In the genomic region with DNA sequence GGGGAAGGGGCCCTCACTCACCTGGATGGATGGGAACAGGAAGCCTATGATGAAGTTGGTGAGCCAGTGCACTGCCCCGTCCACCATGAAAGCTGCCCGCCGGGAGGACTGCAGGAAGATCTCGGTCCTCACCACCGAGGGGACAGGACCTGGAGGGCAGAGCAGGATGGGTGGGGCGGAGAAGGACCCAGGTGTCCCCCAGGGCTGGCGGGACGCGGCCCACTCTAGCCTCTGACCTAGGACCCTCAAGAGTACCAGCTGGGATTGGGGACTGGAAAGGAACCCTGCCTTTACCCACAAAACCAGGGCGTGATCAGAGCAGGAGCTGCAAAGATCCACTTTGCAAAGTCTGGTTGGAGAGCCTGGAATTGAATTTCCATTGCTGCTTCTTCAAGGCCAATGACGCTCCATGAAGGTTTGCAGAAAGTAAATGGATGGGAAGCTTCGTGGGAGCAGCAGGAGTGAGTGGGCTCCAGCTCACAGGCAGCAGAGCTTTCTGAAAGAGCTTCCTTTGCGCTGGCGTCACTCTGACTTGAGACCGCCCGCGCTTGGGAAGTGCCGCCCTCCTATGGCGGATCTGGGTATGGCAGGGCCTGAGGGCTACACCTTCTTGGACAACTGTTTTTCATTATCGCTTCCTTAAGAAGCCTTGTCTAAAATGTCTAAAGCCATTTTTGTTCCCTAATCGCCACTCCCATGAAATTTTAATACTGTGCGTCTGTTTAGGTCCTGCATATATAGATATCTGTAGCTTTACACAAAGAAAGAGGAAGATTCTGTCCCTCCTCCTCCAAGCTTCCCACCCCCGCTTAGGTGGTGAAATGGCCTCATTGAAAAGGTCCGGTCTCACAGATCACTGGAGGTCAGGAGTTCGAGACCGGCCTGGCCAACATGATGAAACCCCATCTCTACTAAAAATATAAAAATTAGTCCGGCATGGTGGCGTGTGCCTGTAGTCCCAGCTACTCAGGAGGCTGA, we compare ENCODE assay signal across 8 cellular contexts. TPM values are rescaled to one million over a fixed set of nuclear protein-coding genes. Genes with fewer than 3 reads are reported as not detected.
DNase-seq lines count a peak whose midpoint lies in the region; ATAC-seq, FAIRE-seq and TF ChIP-seq lines count a peak whose summit lies in the region.

No MANE protein-coding gene starts in this region.

- POLR2A ChIA-PET in RWPE1 (lab: Yijun Ruan, JAX; ENCODE audit: low non-redundant PET) = no interaction called here

- TF ChIP-seq EP300 in suprapubic skin (IDR thresholded peaks at IDR 0.05) = no peak

- H3K27ac Mint-ChIP-seq in activated T-helper 2 cell treated with anti-CD3 and anti-CD28 coated beads, Interferon-gamma antibody, Interleukin-2, Interleukin-4, amounts not matched to agents 10 μg/mL and 5 μg/mL and 100 μg/mL, durations not matched to agents 14 hours and 24 hours and 36 hours = no peak overlapping the region

- H3K9me3 Mint-ChIP-seq in activated T-helper 2 cell treated with anti-CD3 and anti-CD28 coated beads, Interferon-gamma antibody, Interleukin-2, Interleukin-4, amounts not matched to agents 10 μg/mL and 5 μg/mL and 100 μg/mL, durations not matched to agents 14 hours and 24 hours and 36 hours = no peaks in the 10 kb centered on the region

- no peaks in the 10 kb centered on the region for H3K36me3 ChIP-seq in suprapubic skin

- CTCF ChIA-PET in RWPE1 (lab: Yijun Ruan, JAX) = interaction anchor here (0.6 to 2.0 kb wide), 15 partner anchors 9 to 1378 kb away, joined by 3 to 12 read pairs (median 4); a partner anchor contains a TSS

- H3K4me1 Mint-ChIP-seq in activated T-helper 2 cell treated with anti-CD3 and anti-CD28 coated beads, Interferon-gamma antibody, Interleukin-2, Interleukin-4, amounts not matched to agents 10 μg/mL and 5 μg/mL and 100 μg/mL, durations not matched to agents 14 hours and 24 hours and 36 hours (ENCODE audit: low read depth) = peaks cover 2% of the 10 kb centered on the region

- DNase-seq in D721Med (ENCODE audit: insufficient read length, low spot score) = peak; percentile 52
- peak; percentile 64 for DNase-seq in RWPE1 (ENCODE audit: low spot score)
- peak; percentile 75 for DNase-seq in activated T-helper 2 cell treated with anti-CD3 and anti-CD28 coated beads, Interferon-gamma antibody, Interleukin-2, Interleukin-4, amounts not matched to agents 10 μg/mL and 5 μg/mL and 100 μg/mL, durations not matched to agents 14 hours and 24 hours and 36 hours (ENCODE audit: low spot score)
- peak; percentile 74 to 88 for DNase-seq in foreskin fibroblast
- DNase-seq in omental fat pad (ENCODE audit: low spot score) = peak; percentile 84
- DNase-seq in suprapubic skin (ENCODE audit: low spot score in 2 of 2) = no peak

- no peaks in the 10 kb centered on the region for H3K9me3 ChIP-seq in suprapubic skin

- TF ChIP-seq CTCF in D721Med (IDR thresholded peaks at IDR 0.05; ENCODE audit: insufficient read depth, missing control alignments) (peak; percentile 85), RWPE1 (conservative IDR thresholded peaks at IDR 0.05; ENCODE audit: low read depth) (peak; percentile 79), foreskin fibroblast (IDR thresholded peaks at IDR 0.05; ENCODE audit: low read depth, low read length) (peak; percentile 96), omental fat pad (IDR thresholded peaks at IDR 0.05) (peak in 1 of 3 donors; percentile 35), suprapubic skin (IDR thresholded peaks at IDR 0.05) (peak; percentile 65 to 92)

- H3K27ac ChIP-seq in RWPE1 = no peak overlapping the region
- H3K27ac ChIP-seq in suprapubic skin = no peak overlapping the region

- no peak overlapping the region for H3K4me3 ChIP-seq in foreskin fibroblast (ENCODE audit: low read depth in 1 of 2, low read length in 2 of 2)
- no peak overlapping the region for H3K4me3 ChIP-seq in suprapubic skin

- H3K27me3 Mint-ChIP-seq in activated T-helper 2 cell treated with anti-CD3 and anti-CD28 coated beads, Interferon-gamma antibody, Interleukin-2, Interleukin-4, amounts not matched to agents 10 μg/mL and 5 μg/mL and 100 μg/mL, durations not matched to agents 14 hours and 24 hours and 36 hours (ENCODE audit: low read depth) = no peaks in the 10 kb centered on the region

- no peak for TF ChIP-seq POLR2A in suprapubic skin (IDR thresholded peaks at IDR 0.05)

- intact Hi-C loops in activated T-helper 2 cell treated with anti-CD3 and anti-CD28 coated beads, Interferon-gamma antibody, Interleukin-2, Interleukin-4, amounts not matched to agents 10 μg/mL and 5 μg/mL and 100 μg/mL, durations not matched to agents 14 hours and 24 hours and 36 hours (cut with micrococcal nuclease) = loop anchor here (1.0 kb wide), 1 partner anchor 87 kb away; no protein-coding TSS in a partner anchor

- 71% methylated on average over 22 of the region's 28 CpGs for WGBS in suprapubic skin

- H3K36me3 Mint-ChIP-seq in activated T-helper 2 cell treated with anti-CD3 and anti-CD28 coated beads, Interferon-gamma antibody, Interleukin-2, Interleukin-4, amounts not matched to agents 10 μg/mL and 5 μg/mL and 100 μg/mL, durations not matched to agents 14 hours and 24 hours and 36 hours (ENCODE audit: low read depth) = no peaks in the 10 kb centered on the region

- H3K4me3 Mint-ChIP-seq in activated T-helper 2 cell treated with anti-CD3 and anti-CD28 coated beads, Interferon-gamma antibody, Interleukin-2, Interleukin-4, amounts not matched to agents 10 μg/mL and 5 μg/mL and 100 μg/mL, durations not matched to agents 14 hours and 24 hours and 36 hours (ENCODE audit: low read depth) = no peak overlapping the region

- no peaks in the 10 kb centered on the region for H3K27me3 ChIP-seq in suprapubic skin

- peak; percentile 53 for ATAC-seq in HG03196 (IDR thresholded peaks at IDR 0.05; ENCODE audit: unreplicated experiment)
- peak; percentile 77 for ATAC-seq in omental fat pad (ENCODE audit: low FRiP score)
- ATAC-seq in GM21717 (IDR thresholded peaks at IDR 0.05; ENCODE audit: unreplicated experiment) = no peak

- H3K4me1 ChIP-seq in suprapubic skin = no peaks in the 10 kb centered on the region

- no peak for FAIRE-seq in D721Med (lab: Jason Lieb, UNC)

RNA-seq across cellular contexts. Expression of a gene that starts 21.2 kb away (rescaled TPM):
- total RNA-seq in activated T-helper 2 cell treated with anti-CD3 and anti-CD28 coated beads, Interferon-gamma antibody, Interleukin-2, Interleukin-4, amounts not matched to agents 10 μg/mL and 5 μg/mL and 100 μg/mL, durations not matched to agents 14 hours and 24 hours and 36 hours = not detected in 2 replicates
- total RNA-seq in omental fat pad (not detected), suprapubic skin (not detected)

RNA-seq across cellular contexts. Expression of a gene that starts 59.4 kb away (rescaled TPM):
- total RNA-seq in activated T-helper 2 cell treated with anti-CD3 and anti-CD28 coated beads, Interferon-gamma antibody, Interleukin-2, Interleukin-4, amounts not matched to agents 10 μg/mL and 5 μg/mL and 100 μg/mL, durations not matched to agents 14 hours and 24 hours and 36 hours = 0.37 and 0.41 TPM in 2 replicates
- total RNA-seq in omental fat pad (not detected), suprapubic skin (10 to 100 TPM in 3 of 4 donors, 1 to 10 TPM in 1; 9.5 to 57.9 (median 38.7) TPM)

Comparison
In these comparisons a context has a peak if more than half of its experiments do, and no peak if none do; other contexts are left out.
1. DNase-seq: peak in D721Med (single experiment), RWPE1 (single experiment), activated T-helper 2 cell treated with anti-CD3 and anti-CD28 coated beads, Interferon-gamma antibody, Interleukin-2, Interleukin-4, amounts not matched to agents 10 μg/mL and 5 μg/mL and 100 μg/mL, durations not matched to agents 14 hours and 24 hours and 36 hours (single experiment), foreskin fibroblast (2 of 2) and omental fat pad (single experiment); none in suprapubic skin (0 of 2).